In genomic region chr19:57068921-57069697, GRCh38 we compare ENCODE assay signal across 1 cellular context.
TF ChIP-seq lines count a peak whose summit lies in the region.

No MANE protein-coding gene starts in this region.

TF ChIP-seq in HepG2, 621 proteins besides CTCF, POLR2A, EP300 and RAD21 (continued from another document and continues in another):
- no peak; the same call in 1 of the 2 replicates for TF ChIP-seq GMEB1 (CRISPR knock-in tag; IDR thresholded peaks at IDR 0.05; ENCODE audit: borderline replicate concordance)
- peak; percentile 45; the same call in 1 of the 2 replicates for TF ChIP-seq SP2 (CRISPR knock-in tag; IDR thresholded peaks at IDR 0.05)
- TF ChIP-seq STAG1 (CRISPR knock-in tag; IDR thresholded peaks at IDR 0.05) = peak; percentile 93
- no peak for TF ChIP-seq ZNF709 (CRISPR knock-in tag; IDR thresholded peaks at IDR 0.05)
- no peak for TF ChIP-seq PITX1 (CRISPR knock-in tag; IDR thresholded peaks at IDR 0.05)
- peak; percentile 92; the same call in 1 of the 2 replicates for TF ChIP-seq ZNF572 (CRISPR knock-in tag; IDR thresholded peaks at IDR 0.05)
- no peak for TF ChIP-seq NFE2L1 (CRISPR knock-in tag; IDR thresholded peaks at IDR 0.05; ENCODE audit: borderline replicate concordance)
- no peak for TF ChIP-seq GTF3A (CRISPR knock-in tag; conservative IDR thresholded peaks at IDR 0.05)
- TF ChIP-seq ZBTB38 (CRISPR knock-in tag; IDR thresholded peaks at IDR 0.05) = peak; percentile 91
- TF ChIP-seq TFDP2 (CRISPR knock-in tag; IDR thresholded peaks at IDR 0.05) = no peak
- no peak for TF ChIP-seq TAF15 (IDR thresholded peaks at IDR 0.05; ENCODE audit: low read depth, low read length, poor library complexity, severe bottlenecking)
- TF ChIP-seq SMAD3 (CRISPR knock-in tag; IDR thresholded peaks at IDR 0.05) = no peak
- no peak for TF ChIP-seq HOXD1 (CRISPR knock-in tag; IDR thresholded peaks at IDR 0.05)
- TF ChIP-seq NFYB (CRISPR knock-in tag; IDR thresholded peaks at IDR 0.05) = no peak
- TF ChIP-seq, protein P1, sequence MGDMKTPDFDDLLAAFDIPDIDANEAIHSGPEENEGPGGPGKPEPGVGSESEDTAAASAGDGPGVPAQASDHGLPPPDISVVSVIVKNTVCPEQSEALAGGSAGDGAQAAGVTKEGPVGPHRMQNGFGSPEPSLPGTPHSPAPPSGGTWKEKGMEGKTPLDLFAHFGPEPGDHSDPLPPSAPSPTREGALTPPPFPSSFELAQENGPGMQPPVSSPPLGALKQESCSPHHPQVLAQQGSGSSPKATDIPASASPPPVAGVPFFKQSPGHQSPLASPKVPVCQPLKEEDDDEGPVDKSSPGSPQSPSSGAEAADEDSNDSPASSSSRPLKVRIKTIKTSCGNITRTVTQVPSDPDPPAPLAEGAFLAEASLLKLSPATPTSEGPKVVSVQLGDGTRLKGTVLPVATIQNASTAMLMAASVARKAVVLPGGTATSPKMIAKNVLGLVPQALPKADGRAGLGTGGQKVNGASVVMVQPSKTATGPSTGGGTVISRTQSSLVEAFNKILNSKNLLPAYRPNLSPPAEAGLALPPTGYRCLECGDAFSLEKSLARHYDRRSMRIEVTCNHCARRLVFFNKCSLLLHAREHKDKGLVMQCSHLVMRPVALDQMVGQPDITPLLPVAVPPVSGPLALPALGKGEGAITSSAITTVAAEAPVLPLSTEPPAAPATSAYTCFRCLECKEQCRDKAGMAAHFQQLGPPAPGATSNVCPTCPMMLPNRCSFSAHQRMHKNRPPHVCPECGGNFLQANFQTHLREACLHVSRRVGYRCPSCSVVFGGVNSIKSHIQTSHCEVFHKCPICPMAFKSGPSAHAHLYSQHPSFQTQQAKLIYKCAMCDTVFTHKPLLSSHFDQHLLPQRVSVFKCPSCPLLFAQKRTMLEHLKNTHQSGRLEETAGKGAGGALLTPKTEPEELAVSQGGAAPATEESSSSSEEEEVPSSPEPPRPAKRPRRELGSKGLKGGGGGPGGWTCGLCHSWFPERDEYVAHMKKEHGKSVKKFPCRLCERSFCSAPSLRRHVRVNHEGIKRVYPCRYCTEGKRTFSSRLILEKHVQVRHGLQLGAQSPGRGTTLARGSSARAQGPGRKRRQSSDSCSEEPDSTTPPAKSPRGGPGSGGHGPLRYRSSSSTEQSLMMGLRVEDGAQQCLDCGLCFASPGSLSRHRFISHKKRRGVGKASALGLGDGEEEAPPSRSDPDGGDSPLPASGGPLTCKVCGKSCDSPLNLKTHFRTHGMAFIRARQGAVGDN (CRISPR knock-in tag; IDR thresholded peaks at IDR 0.05) = peak; percentile 84
- TF ChIP-seq, protein P2, sequence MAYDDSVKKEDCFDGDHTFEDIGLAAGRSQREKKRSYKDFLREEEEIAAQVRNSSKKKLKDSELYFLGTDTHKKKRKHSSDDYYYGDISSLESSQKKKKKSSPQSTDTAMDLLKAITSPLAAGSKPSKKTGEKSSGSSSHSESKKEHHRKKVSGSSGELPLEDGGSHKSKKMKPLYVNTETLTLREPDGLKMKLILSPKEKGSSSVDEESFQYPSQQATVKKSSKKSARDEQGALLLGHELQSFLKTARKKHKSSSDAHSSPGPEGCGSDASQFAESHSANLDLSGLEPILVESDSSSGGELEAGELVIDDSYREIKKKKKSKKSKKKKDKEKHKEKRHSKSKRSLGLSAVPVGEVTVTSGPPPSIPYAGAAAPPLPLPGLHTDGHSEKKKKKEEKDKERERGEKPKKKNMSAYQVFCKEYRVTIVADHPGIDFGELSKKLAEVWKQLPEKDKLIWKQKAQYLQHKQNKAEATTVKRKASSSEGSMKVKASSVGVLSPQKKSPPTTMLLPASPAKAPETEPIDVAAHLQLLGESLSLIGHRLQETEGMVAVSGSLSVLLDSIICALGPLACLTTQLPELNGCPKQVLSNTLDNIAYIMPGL (CRISPR knock-in tag; IDR thresholded peaks at IDR 0.05; ENCODE audit: borderline replicate concordance in 1 of 2, low read depth in 1 of 2) = peak; percentile 31 to 88; a peak in 3 of 4 replicates
- peak; percentile 74 for TF ChIP-seq ZNF781 (CRISPR knock-in tag; IDR thresholded peaks at IDR 0.05; ENCODE audit: borderline replicate concordance, not compliant biosample characterization)
- TF ChIP-seq, protein P3, sequence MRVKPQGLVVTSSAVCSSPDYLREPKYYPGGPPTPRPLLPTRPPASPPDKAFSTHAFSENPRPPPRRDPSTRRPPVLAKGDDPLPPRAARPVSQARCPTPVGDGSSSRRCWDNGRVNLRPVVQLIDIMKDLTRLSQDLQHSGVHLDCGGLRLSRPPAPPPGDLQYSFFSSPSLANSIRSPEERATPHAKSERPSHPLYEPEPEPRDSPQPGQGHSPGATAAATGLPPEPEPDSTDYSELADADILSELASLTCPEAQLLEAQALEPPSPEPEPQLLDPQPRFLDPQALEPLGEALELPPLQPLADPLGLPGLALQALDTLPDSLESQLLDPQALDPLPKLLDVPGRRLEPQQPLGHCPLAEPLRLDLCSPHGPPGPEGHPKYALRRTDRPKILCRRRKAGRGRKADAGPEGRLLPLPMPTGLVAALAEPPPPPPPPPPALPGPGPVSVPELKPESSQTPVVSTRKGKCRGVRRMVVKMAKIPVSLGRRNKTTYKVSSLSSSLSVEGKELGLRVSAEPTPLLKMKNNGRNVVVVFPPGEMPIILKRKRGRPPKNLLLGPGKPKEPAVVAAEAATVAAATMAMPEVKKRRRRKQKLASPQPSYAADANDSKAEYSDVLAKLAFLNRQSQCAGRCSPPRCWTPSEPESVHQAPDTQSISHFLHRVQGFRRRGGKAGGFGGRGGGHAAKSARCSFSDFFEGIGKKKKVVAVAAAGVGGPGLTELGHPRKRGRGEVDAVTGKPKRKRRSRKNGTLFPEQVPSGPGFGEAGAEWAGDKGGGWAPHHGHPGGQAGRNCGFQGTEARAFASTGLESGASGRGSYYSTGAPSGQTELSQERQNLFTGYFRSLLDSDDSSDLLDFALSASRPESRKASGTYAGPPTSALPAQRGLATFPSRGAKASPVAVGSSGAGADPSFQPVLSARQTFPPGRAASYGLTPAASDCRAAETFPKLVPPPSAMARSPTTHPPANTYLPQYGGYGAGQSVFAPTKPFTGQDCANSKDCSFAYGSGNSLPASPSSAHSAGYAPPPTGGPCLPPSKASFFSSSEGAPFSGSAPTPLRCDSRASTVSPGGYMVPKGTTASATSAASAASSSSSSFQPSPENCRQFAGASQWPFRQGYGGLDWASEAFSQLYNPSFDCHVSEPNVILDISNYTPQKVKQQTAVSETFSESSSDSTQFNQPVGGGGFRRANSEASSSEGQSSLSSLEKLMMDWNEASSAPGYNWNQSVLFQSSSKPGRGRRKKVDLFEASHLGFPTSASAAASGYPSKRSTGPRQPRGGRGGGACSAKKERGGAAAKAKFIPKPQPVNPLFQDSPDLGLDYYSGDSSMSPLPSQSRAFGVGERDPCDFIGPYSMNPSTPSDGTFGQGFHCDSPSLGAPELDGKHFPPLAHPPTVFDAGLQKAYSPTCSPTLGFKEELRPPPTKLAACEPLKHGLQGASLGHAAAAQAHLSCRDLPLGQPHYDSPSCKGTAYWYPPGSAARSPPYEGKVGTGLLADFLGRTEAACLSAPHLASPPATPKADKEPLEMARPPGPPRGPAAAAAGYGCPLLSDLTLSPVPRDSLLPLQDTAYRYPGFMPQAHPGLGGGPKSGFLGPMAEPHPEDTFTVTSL (CRISPR knock-in tag; IDR thresholded peaks at IDR 0.05; ENCODE audit: borderline replicate concordance) = peak; percentile 43; the same call in 1 of the 2 replicates
- TF ChIP-seq PHF21A (CRISPR knock-in tag; IDR thresholded peaks at IDR 0.05) = peak; percentile 70; the same call in 1 of the 2 replicates
- TF ChIP-seq FOXC1 (CRISPR knock-in tag; IDR thresholded peaks at IDR 0.05; ENCODE audit: borderline replicate concordance) = peak; percentile 56; the same call in 1 of the 2 replicates
- TF ChIP-seq, protein P4, sequence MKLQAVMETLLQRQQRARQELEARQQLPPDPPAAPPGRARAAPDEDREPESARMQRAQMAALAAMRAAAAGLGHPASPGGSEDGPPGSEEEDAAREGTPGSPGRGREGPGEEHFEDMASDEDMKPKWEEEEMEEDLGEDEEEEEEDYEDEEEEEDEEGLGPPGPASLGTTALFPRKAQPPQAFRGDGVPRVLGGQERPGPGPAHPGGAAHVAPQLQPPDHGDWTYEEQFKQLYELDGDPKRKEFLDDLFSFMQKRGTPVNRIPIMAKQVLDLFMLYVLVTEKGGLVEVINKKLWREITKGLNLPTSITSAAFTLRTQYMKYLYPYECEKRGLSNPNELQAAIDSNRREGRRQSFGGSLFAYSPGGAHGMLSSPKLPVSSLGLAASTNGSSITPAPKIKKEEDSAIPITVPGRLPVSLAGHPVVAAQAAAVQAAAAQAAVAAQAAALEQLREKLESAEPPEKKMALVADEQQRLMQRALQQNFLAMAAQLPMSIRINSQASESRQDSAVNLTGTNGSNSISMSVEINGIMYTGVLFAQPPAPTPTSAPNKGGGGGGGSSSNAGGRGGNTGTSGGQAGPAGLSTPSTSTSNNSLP (IDR thresholded peaks at IDR 0.05; ENCODE audit: low read depth, low read length) = 0 out of 2 replicates have a peak, but pooled peaks have one; percentile 23
- no peak for TF ChIP-seq ZNF883 (CRISPR knock-in tag; IDR thresholded peaks at IDR 0.05; ENCODE audit: not compliant biosample characterization)
- peak; percentile 27; the same call in 1 of the 2 replicates for TF ChIP-seq FOSL2 (CRISPR knock-in tag; IDR thresholded peaks at IDR 0.05)
- TF ChIP-seq CREBL2 (CRISPR knock-in tag; IDR thresholded peaks at IDR 0.05; ENCODE audit: borderline replicate concordance) = no peak
- peak; percentile 66; the same call in 1 of the 2 replicates for TF ChIP-seq ZMYM4 (CRISPR knock-in tag; IDR thresholded peaks at IDR 0.05)
- 0 out of 2 replicates have a peak, but pooled peaks have one; percentile 12 for TF ChIP-seq HNF4A (CRISPR knock-in tag; IDR thresholded peaks at IDR 0.05)
- TF ChIP-seq LCORL (IDR thresholded peaks at IDR 0.05) = no peak
- TF ChIP-seq LCORL (CRISPR knock-in tag; IDR thresholded peaks at IDR 0.05) = peak; percentile 50; the same call in 1 of the 2 replicates
- TF ChIP-seq ERF (CRISPR knock-in tag; IDR thresholded peaks at IDR 0.05) = no peak
- TF ChIP-seq SRY (CRISPR knock-in tag; IDR thresholded peaks at IDR 0.05) = no peak
- no peak for TF ChIP-seq PRPF4 (IDR thresholded peaks at IDR 0.05; ENCODE audit: low read depth, low read length, poor library complexity, severe bottlenecking)
- TF ChIP-seq, protein P5, sequence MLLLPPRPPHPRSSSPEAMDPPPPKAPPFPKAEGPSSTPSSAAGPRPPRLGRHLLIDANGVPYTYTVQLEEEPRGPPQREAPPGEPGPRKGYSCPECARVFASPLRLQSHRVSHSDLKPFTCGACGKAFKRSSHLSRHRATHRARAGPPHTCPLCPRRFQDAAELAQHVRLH (CRISPR knock-in tag; IDR thresholded peaks at IDR 0.05; ENCODE audit: borderline replicate concordance, low read depth) = peak; percentile 50; the same call in 1 of the 2 replicates
- TF ChIP-seq HMG20A (CRISPR knock-in tag; IDR thresholded peaks at IDR 0.05; ENCODE audit: borderline replicate concordance) = peak; percentile 25; the same call in 1 of the 2 replicates
- 0 out of 2 replicates have a peak, but pooled peaks have one; percentile 36 for TF ChIP-seq ZNF563 (CRISPR knock-in tag; IDR thresholded peaks at IDR 0.05)
- TF ChIP-seq CREB3 (CRISPR knock-in tag; IDR thresholded peaks at IDR 0.05) = no peak
- TF ChIP-seq ZNF432 (CRISPR knock-in tag; IDR thresholded peaks at IDR 0.05; ENCODE audit: borderline replicate concordance) = no peak
- TF ChIP-seq, protein P6, sequence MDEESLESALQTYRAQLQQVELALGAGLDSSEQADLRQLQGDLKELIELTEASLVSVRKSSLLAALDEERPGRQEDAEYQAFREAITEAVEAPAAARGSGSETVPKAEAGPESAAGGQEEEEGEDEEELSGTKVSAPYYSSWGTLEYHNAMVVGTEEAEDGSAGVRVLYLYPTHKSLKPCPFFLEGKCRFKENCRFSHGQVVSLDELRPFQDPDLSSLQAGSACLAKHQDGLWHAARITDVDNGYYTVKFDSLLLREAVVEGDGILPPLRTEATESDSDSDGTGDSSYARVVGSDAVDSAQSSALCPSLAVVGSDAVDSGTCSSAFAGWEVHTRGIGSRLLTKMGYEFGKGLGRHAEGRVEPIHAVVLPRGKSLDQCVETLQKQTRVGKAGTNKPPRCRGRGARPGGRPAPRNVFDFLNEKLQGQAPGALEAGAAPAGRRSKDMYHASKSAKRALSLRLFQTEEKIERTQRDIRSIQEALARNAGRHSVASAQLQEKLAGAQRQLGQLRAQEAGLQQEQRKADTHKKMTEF (CRISPR knock-in tag; IDR thresholded peaks at IDR 0.05) = peak; percentile 44; the same call in 1 of the 2 replicates
